ENCODE assay signal across 8 cellular contexts in genomic region chr12:130031571-130032189, GRCh38.
A peak's percentile ranks its signal among the peaks of the same experiment; 100 is the strongest.
DNase-seq lines count a peak whose midpoint lies in the region; ATAC-seq, FAIRE-seq and TF ChIP-seq lines count a peak whose summit lies in the region.

No MANE protein-coding gene starts in this region.

- POLR2A ChIA-PET in CD8-positive, alpha-beta T cell (lab: Charles Lee), result no interaction called here

- H3K9me3 ChIP-seq in CD8-positive, alpha-beta T cell (ENCODE audit: low read length), result no peaks in the 10 kb centered on the region
- no peaks in the 10 kb centered on the region for H3K9me3 ChIP-seq in Loucy (ENCODE audit: insufficient read depth, low read depth, low read length)

- no peak overlapping the region for H3K9ac ChIP-seq in Loucy (ENCODE audit: low read depth, low read length, poor library complexity, severe bottlenecking)

- H3K4me3 Mint-ChIP-seq in CD8-positive, alpha-beta T cell, result no peak overlapping the region
- no peak overlapping the region for H3K4me3 Mint-ChIP-seq in central memory CD8-positive, alpha-beta T cell
- H3K4me3 Mint-ChIP-seq in memory B cell, result no peak overlapping the region

- H3K27ac Mint-ChIP-seq in CD8-positive, alpha-beta T cell, result no peak overlapping the region
- H3K27ac Mint-ChIP-seq in central memory CD8-positive, alpha-beta T cell (ENCODE audit: low read depth), result no peak overlapping the region
- H3K27ac Mint-ChIP-seq in memory B cell, result no peak overlapping the region

- no peaks in the 10 kb centered on the region for H3K4me1 Mint-ChIP-seq in CD8-positive, alpha-beta T cell (ENCODE audit: low read depth)
- H3K4me1 Mint-ChIP-seq in central memory CD8-positive, alpha-beta T cell, result no peaks in the 10 kb centered on the region
- no peaks in the 10 kb centered on the region for H3K4me1 Mint-ChIP-seq in memory B cell

- CTCF ChIA-PET in CD8-positive, alpha-beta T cell (lab: Charles Lee), result interaction anchor here (0.7 to 1.7 kb wide), 10 partner anchors 8 to 550 kb away, joined by 3 to 7 read pairs (median 3); no protein-coding TSS in a partner anchor

- H2AFZ ChIP-seq in Loucy (ENCODE audit: low read length), result no peak overlapping the region

- TF ChIP-seq CTCF in CD8-positive, alpha-beta T cell (IDR thresholded peaks at IDR 0.05), result peak; percentile 91
- TF ChIP-seq CTCF in Loucy (conservative IDR thresholded peaks at IDR 0.05; ENCODE audit: low read length) (peak; percentile 100), WI38 (IDR thresholded peaks at IDR 0.05; ENCODE audit: low read depth, low read length) (peak; percentile 60)

- H3K79me2 ChIP-seq in Loucy (ENCODE audit: insufficient read depth, low read length), result no peaks in the 10 kb centered on the region

- no peak overlapping the region for H3K4me2 ChIP-seq in Loucy (ENCODE audit: low read depth, low read length, poor library complexity, severe bottlenecking)

- H3K9me2 ChIP-seq in Loucy (replicated peaks; ENCODE audit: low read depth, low read length), result no peaks in the 10 kb centered on the region

- H3K36me3 ChIP-seq in CD8-positive, alpha-beta T cell (ENCODE audit: insufficient read depth, low read length), result no peaks in the 10 kb centered on the region
- no peaks in the 10 kb centered on the region for H3K36me3 ChIP-seq in Loucy (ENCODE audit: insufficient read depth, low read length)

- H3F3A ChIP-seq in Loucy (ENCODE audit: low read depth), result no peaks in the 10 kb centered on the region

- no peaks in the 10 kb centered on the region for H3K9me3 Mint-ChIP-seq in CD8-positive, alpha-beta T cell
- no peaks in the 10 kb centered on the region for H3K9me3 Mint-ChIP-seq in central memory CD8-positive, alpha-beta T cell
- no peaks in the 10 kb centered on the region for H3K9me3 Mint-ChIP-seq in memory B cell

- H3K27ac ChIP-seq in CD8-positive, alpha-beta T cell (ENCODE audit: low read depth, low read length), result no peak overlapping the region

- H3K27me3 ChIP-seq in CD8-positive, alpha-beta T cell (ENCODE audit: insufficient read depth, low read length), result no peaks in the 10 kb centered on the region
- H3K27me3 ChIP-seq in Loucy (ENCODE audit: insufficient read depth, low read length, poor library complexity, severe bottlenecking), result no peaks in the 10 kb centered on the region

- no peak overlapping the region for H3K4me3 ChIP-seq in CD8-positive, alpha-beta T cell (ENCODE audit: low read depth, low read length)
- H3K4me3 ChIP-seq in Loucy (ENCODE audit: low read length, poor library complexity, severe bottlenecking) (no peak overlapping the region), WI38 (ENCODE audit: low read depth, low read length) (no peak overlapping the region)

- no peaks in the 10 kb centered on the region for H4K20me1 ChIP-seq in Loucy (ENCODE audit: insufficient read depth, low read length, poor library complexity, severe bottlenecking)

- ATAC-seq in CD8-positive, alpha-beta T cell, result no peak
- no peak for ATAC-seq in central memory CD8-positive, alpha-beta T cell (replicated peaks; ENCODE audit: extremely low read depth, poor library complexity, severe bottlenecking)
- ATAC-seq in memory B cell (ENCODE audit: low read depth), result no peak

- no peaks in the 10 kb centered on the region for H3K36me3 Mint-ChIP-seq in CD8-positive, alpha-beta T cell
- H3K36me3 Mint-ChIP-seq in central memory CD8-positive, alpha-beta T cell (ENCODE audit: insufficient read depth), result peaks cover 2% of the 10 kb centered on the region
- no peaks in the 10 kb centered on the region for H3K36me3 Mint-ChIP-seq in memory B cell

- H3K4me1 ChIP-seq in CD8-positive, alpha-beta T cell (ENCODE audit: insufficient read depth, low read length), result no peaks in the 10 kb centered on the region
- no peaks in the 10 kb centered on the region for H3K4me1 ChIP-seq in Loucy (ENCODE audit: insufficient read depth, low read length, poor library complexity, severe bottlenecking)

- intact Hi-C loops in CD8-positive, alpha-beta T cell (cut with DNase I, micrococcal nuclease), result loop anchor here in 1 of 2 experiments (5.0 kb wide), 1 partner anchor 1499 kb away; no protein-coding TSS in a partner anchor

- peak; percentile 86 for FAIRE-seq in GM19239 (lab: Jason Lieb, UNC)

- peak; percentile 21 to 70 (median 47) for DNase-seq in CD8-positive, alpha-beta T cell
- DNase-seq in GM19239 (ENCODE audit: insufficient read length, low spot score) (peak; percentile 56), memory B cell (ENCODE audit: low spot score in 2 of 2) (peak; percentile 48 to 59), dedifferentiated amniotic fluid mesenchymal stem cell (ENCODE audit: extremely low spot score) (no peak)
- DNase-seq in central memory CD8-positive, alpha-beta T cell (ENCODE audit: low spot score in 2 of 2), result peak; percentile 23 to 28
- DNase-seq in stimulated activated CD8-positive, alpha-beta memory T cell treated with anti-CD3 and anti-CD28 coated beads, Interleukin-7, amount 100 ng/mL, for 24 hours (ENCODE audit: low read depth), result peak; percentile 47

- peaks cover 18% of the 10 kb centered on the region for H3K27me3 Mint-ChIP-seq in CD8-positive, alpha-beta T cell (ENCODE audit: low read depth)
- peaks cover 11% of the 10 kb centered on the region for H3K27me3 Mint-ChIP-seq in central memory CD8-positive, alpha-beta T cell
- H3K27me3 Mint-ChIP-seq in memory B cell, result no peaks in the 10 kb centered on the region
